21 cellular contexts compared by ENCODE assay signal in the genomic region with DNA sequence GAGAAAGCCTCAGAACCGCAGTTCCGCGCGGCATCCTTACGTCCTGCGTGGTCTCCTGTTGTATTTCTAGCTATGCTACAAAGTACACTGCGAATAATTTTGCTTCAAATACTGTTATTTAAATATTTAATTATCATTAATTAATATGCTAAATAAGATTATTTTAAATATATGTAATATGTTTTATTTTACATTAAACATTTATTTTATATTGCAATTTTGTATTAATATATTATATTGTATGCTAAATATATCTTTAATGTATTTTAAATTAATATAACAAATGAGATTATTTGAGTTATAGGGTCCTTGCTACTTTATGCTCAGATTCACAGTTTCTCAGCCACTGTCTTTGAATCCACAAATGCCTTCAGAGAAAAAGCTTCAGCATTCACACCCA.
DNase-seq lines count a peak whose midpoint lies in the region; ATAC-seq, FAIRE-seq and TF ChIP-seq lines count a peak whose summit lies in the region.
"Had no signal": no experiment of that assay in that cellular context is flagged by ENCODE, and none has a peak within 500 bp of the region (broad histone marks: within the 10 kb centered on the region; RNA-seq: fewer than 3 reads in every experiment).

No MANE protein-coding gene starts in this region.

- H3K36me3 ChIP-seq in kidney (ENCODE audit: control insufficient read depth in 1 of 2, insufficient read depth in 2 of 2, low read length in 2 of 2) (no peaks in the 10 kb centered on the region), stomach (no peaks in the 10 kb centered on the region), ascending aorta (no peaks in the 10 kb centered on the region)
- H3K36me3 ChIP-seq: BLaER1 had no signal

- H3K4me3 ChIP-seq in kidney (ENCODE audit: low read length in 2 of 2) (no peak overlapping the region), stomach (no peak overlapping the region), ascending aorta (no peak overlapping the region)
- H3K4me3 ChIP-seq: BLaER1, GM23338 had no signal

- WGBS in stomach, 5 donors: 86 to 97% (median 91%) methylated on average over 7 of the region's 7 CpGs

- TF ChIP-seq CTCF in kidney (IDR thresholded peaks at IDR 0.05; ENCODE audit: borderline replicate concordance, extremely low read depth, insufficient read depth): no peak
- no peak for TF ChIP-seq CTCF in stomach (IDR thresholded peaks at IDR 0.05)
- no peak for TF ChIP-seq CTCF in ascending aorta (IDR thresholded peaks at IDR 0.05)

- no peak for DNase-seq in central memory CD8-positive, alpha-beta T cell (ENCODE audit: low spot score in 2 of 2)
- DNase-seq in kidney: no peak
- DNase-seq in stomach: peak; percentile 14
- no peak for DNase-seq in ascending aorta (ENCODE audit: low spot score in 2 of 2)
- DNase-seq in NCI-H2081 (lab: John Stamatoyannopoulos, UW): no peak
- DNase-seq: Calu3; CD4-positive, alpha-beta memory T cell; DMS 273 treated with DMSO at 0.1 percent for 48 hours; DMS53; DND-41; EL; HCEC 1CT had no signal

- H3K27me3 ChIP-seq in stomach: peaks cover 0 to 35% (median 0%) of the 10 kb centered on the region in 3 donors
- H3K27me3 ChIP-seq in ascending aorta: no peaks in the 10 kb centered on the region
- H3K27me3 ChIP-seq: BLaER1 had no signal

- H3K4me3 Mint-ChIP-seq in central memory CD8-positive, alpha-beta T cell: no peak overlapping the region
- H3K4me3 Mint-ChIP-seq: CD4-positive, alpha-beta memory T cell; GM23338 had no signal

- peaks cover 48% of the 10 kb centered on the region for H3K27me3 Mint-ChIP-seq in central memory CD8-positive, alpha-beta T cell

- H3K9ac ChIP-seq in kidney (ENCODE audit: low read length in 2 of 2): no peak overlapping the region
- H3K9ac ChIP-seq: BLaER1 had no signal

- peaks cover 6% of the 10 kb centered on the region for H3K9me3 Mint-ChIP-seq in central memory CD8-positive, alpha-beta T cell

- no peaks in the 10 kb centered on the region for H3K4me1 ChIP-seq in kidney (ENCODE audit: control insufficient read depth in 1 of 2, insufficient read depth in 1 of 2, low read depth in 1 of 2, low read length in 2 of 2)
- no peaks in the 10 kb centered on the region for H3K4me1 ChIP-seq in stomach
- H3K4me1 ChIP-seq in ascending aorta: no peaks in the 10 kb centered on the region
- H3K4me1 ChIP-seq: BLaER1 had no signal

- no peaks in the 10 kb centered on the region for H3K4me1 Mint-ChIP-seq in central memory CD8-positive, alpha-beta T cell
- H3K4me1 Mint-ChIP-seq: CD14-positive monocyte; CD4-positive, alpha-beta memory T cell had no signal

- FAIRE-seq in A204.1 (lab: Jason Lieb, UNC) (peak; percentile 84), kidney (lab: Jason Lieb, UNC) (peak; percentile 13)
- FAIRE-seq: GM12891, H54 had no signal

- no peaks in the 10 kb centered on the region for H3K36me3 Mint-ChIP-seq in central memory CD8-positive, alpha-beta T cell (ENCODE audit: insufficient read depth)
- H3K36me3 Mint-ChIP-seq: CD14-positive monocyte; CD4-positive, alpha-beta memory T cell had no signal

- intact Hi-C loops in kidney (cut with DNase I) (no loop called here), stomach (cut with DNase I; ENCODE audit: low total_unique reads) (no loop called here), ascending aorta (cut with DNase I) (no loop called here)

- no peak for TF ChIP-seq POLR2A in stomach (IDR thresholded peaks at IDR 0.05)

- H3K27ac ChIP-seq in kidney (ENCODE audit: low read depth in 2 of 2, low read length in 2 of 2) (no peak overlapping the region), stomach (no peak overlapping the region), ascending aorta (no peak overlapping the region)
- H3K27ac ChIP-seq: 22Rv1, BLaER1, HL-60 had no signal

- ATAC-seq in central memory CD8-positive, alpha-beta T cell (replicated peaks; ENCODE audit: extremely low read depth, poor library complexity, severe bottlenecking): no peak
- no peak for ATAC-seq in GM21825 (IDR thresholded peaks at IDR 0.05; ENCODE audit: unreplicated experiment)
- ATAC-seq: GM23338 had no signal

- no peaks in the 10 kb centered on the region for H3K9me3 ChIP-seq in kidney (ENCODE audit: control insufficient read depth in 1 of 2, low read length in 2 of 2)
- H3K9me3 ChIP-seq in stomach: peaks cover 0 to 18% (median 6%) of the 10 kb centered on the region in 4 donors
- peaks cover 0 to 4% of the 10 kb centered on the region in 2 donors for H3K9me3 ChIP-seq in ascending aorta

- peak overlapping the region; percentile 36 for H3K27ac Mint-ChIP-seq in central memory CD8-positive, alpha-beta T cell (ENCODE audit: low read depth)
- H3K27ac Mint-ChIP-seq: CD14-positive monocyte; CD4-positive, alpha-beta memory T cell; GM23338 had no signal

- TF ChIP-seq EP300 in stomach (IDR thresholded peaks at IDR 0.05): no peak
